Comparison of ENCODE assay signal across 1 cellular context in the genomic region with DNA sequence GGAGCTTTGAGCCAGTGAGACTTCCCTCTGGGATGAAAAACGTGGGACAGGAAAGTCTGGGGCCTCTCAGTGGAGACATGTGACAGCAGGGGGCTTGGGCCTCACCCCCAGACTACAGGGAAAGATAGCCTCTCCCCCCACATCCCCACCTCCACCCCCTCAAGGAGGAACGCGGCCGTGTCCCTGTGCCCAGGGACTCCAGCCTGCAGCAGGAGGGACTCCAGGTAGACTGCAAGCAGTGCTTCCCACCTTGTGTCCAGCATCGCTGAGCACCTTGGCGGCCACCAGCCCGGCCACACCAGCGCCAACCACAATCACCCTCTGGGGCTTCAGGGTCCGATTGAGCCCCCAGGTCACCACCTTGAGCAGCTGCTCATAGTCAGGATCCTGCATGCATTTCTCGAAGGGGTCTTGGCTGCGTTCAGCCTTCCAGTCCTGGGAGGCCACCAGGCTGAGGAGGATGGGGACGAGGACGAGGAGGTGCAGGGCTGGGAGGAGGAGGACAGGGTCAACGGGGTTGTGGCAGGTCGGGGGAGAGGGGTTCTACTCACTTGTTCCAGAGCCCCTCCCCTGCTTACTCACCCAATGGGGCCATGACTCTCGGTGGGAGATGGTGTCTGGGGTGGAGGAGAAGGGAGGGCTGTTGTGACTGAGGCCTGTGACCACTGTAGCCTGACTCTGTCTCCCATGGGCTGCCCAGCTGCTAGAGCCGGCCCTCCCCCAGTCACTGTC.
TF ChIP-seq lines count a peak whose summit lies in the region.

No MANE protein-coding gene starts in this region.

TF ChIP-seq in SK-N-SH, 30 proteins besides CTCF, POLR2A, EP300 and RAD21 (continued from another document):
- no peak for TF ChIP-seq REST (IDR thresholded peaks at IDR 0.05; ENCODE audit: low read depth, low read length)
- no peak for TF ChIP-seq NRF1 (IDR thresholded peaks at IDR 0.05; ENCODE audit: low read depth, low read length)
- TF ChIP-seq TCF12 (IDR thresholded peaks at IDR 0.05) = no peak
- TF ChIP-seq, protein P1, sequence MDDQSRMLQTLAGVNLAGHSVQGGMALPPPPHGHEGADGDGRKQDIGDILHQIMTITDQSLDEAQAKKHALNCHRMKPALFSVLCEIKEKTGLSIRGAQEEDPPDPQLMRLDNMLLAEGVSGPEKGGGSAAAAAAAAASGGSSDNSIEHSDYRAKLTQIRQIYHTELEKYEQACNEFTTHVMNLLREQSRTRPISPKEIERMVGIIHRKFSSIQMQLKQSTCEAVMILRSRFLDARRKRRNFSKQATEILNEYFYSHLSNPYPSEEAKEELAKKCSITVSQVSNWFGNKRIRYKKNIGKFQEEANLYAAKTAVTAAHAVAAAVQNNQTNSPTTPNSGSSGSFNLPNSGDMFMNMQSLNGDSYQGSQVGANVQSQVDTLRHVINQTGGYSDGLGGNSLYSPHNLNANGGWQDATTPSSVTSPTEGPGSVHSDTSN (IDR thresholded peaks at IDR 0.05) = no peak
- TF ChIP-seq POLR2AphosphoS5 (IDR thresholded peaks at IDR 0.05; ENCODE audit: low read depth, low read length) = no peak
- TF ChIP-seq RXRA (IDR thresholded peaks at IDR 0.05; ENCODE audit: borderline replicate concordance, low read depth) = no peak
- TF ChIP-seq MAX (IDR thresholded peaks at IDR 0.05; ENCODE audit: low read depth) = no peak
- no peak for TF ChIP-seq FOXJ3 (CRISPR knock-in tag; IDR thresholded peaks at IDR 0.05)
- no peak for TF ChIP-seq FOSL2 (IDR thresholded peaks at IDR 0.05; ENCODE audit: borderline replicate concordance, low read depth)
- TF ChIP-seq JUND (IDR thresholded peaks at IDR 0.05) = no peak
- no peak for TF ChIP-seq TAF1 (IDR thresholded peaks at IDR 0.05; ENCODE audit: borderline replicate concordance, low read depth, low read length)
- TF ChIP-seq RFX5 (IDR thresholded peaks at IDR 0.05; ENCODE audit: low read length) = no peak
- no peak for TF ChIP-seq FOXM1 (IDR thresholded peaks at IDR 0.05; ENCODE audit: low read depth)
- TF ChIP-seq MXI1 (IDR thresholded peaks at IDR 0.05; ENCODE audit: low read depth, low read length) = no peak
- TF ChIP-seq SIN3A (IDR thresholded peaks at IDR 0.05; ENCODE audit: borderline replicate concordance, low read depth, low read length) = no peak
TF ChIP-seq in SK-N-SH: peak in this region for 0.
